Comparison of ENCODE assay signal across 10 cellular contexts in genomic region chr15:34621675-34622074, GRCh38. TPM values are rescaled to one million over a fixed set of nuclear protein-coding genes. Genes with fewer than 3 reads are reported as not detected.
DNase-seq lines count a peak whose midpoint lies in the region; ATAC-seq and TF ChIP-seq lines count a peak whose summit lies in the region.
"Had no signal": no experiment of that assay in that cellular context is flagged by ENCODE, and none has a peak within 500 bp of the region (broad histone marks: within the 10 kb centered on the region; RNA-seq: fewer than 3 reads in every experiment).

No MANE protein-coding gene starts in this region.

- POLR2A ChIA-PET in A673 (lab: Charles Lee; ENCODE audit: low non-redundant PET) (interaction anchor here (0.7 kb wide), 1 partner anchor 12 kb away, joined by 3 read pairs; no protein-coding TSS in a partner anchor), RWPE1 (lab: Yijun Ruan, JAX; ENCODE audit: low non-redundant PET) (no interaction called here)

- no peak overlapping the region for H3K27ac Mint-ChIP-seq in activated T-helper 17 cell treated with anti-CD3 and anti-CD28 coated beads, Interleukin-2, amount 50 U/mL, for 72 hours
- H3K27ac Mint-ChIP-seq: natural killer cell had no signal

- TF ChIP-seq CTCF in A673 (conservative IDR thresholded peaks at IDR 0.05; ENCODE audit: low read depth, low read length) = peak; percentile 73
- peak; percentile 4 for TF ChIP-seq CTCF in GM12865 (IDR thresholded peaks at IDR 0.05; ENCODE audit: insufficient read depth, low read depth, low read length, missing control alignments)
- TF ChIP-seq CTCF in RWPE1 (conservative IDR thresholded peaks at IDR 0.05; ENCODE audit: low read depth) = peak; percentile 54
- peak; percentile 50 for TF ChIP-seq CTCF in fibroblast of villous mesenchyme (IDR thresholded peaks at IDR 0.05; ENCODE audit: insufficient read depth, low read depth, low read length)

- ATAC-seq in HG02588 (IDR thresholded peaks at IDR 0.05; ENCODE audit: unreplicated experiment) (no peak), GM18520 (IDR thresholded peaks at IDR 0.05; ENCODE audit: unreplicated experiment) (no peak)
- no peak for ATAC-seq in activated T-helper 17 cell treated with anti-CD3 and anti-CD28 coated beads, Interleukin-2, amount 50 U/mL, for 72 hours (replicated peaks)

- no peaks in the 10 kb centered on the region for H3K36me3 ChIP-seq in A673 (ENCODE audit: insufficient read depth, low read length, poor library complexity, severe bottlenecking)

- intact Hi-C loops in A673 (cut with micrococcal nuclease; ENCODE audit: unreplicated experiment) = loop anchor here (1.0 kb wide), 1 partner anchor 299 kb away; no protein-coding TSS in a partner anchor

- DNase-seq in A673 (ENCODE audit: low spot score) = peak; percentile 66
- no peak for DNase-seq in GM12865 (ENCODE audit: low read depth)
- DNase-seq in RWPE1 (ENCODE audit: low spot score) = peak; percentile 10
- DNase-seq in fibroblast of villous mesenchyme (ENCODE audit: low read depth) = peak; percentile 48
- no peak for DNase-seq in RPMI8226
- DNase-seq: natural killer cell, T-helper 1 cell had no signal

- H3K36me3 Mint-ChIP-seq in activated T-helper 17 cell treated with anti-CD3 and anti-CD28 coated beads, Interleukin-2, amount 50 U/mL, for 72 hours (ENCODE audit: low read depth) = no peaks in the 10 kb centered on the region
- H3K36me3 Mint-ChIP-seq: natural killer cell had no signal

- H3K9me3 Mint-ChIP-seq in activated T-helper 17 cell treated with anti-CD3 and anti-CD28 coated beads, Interleukin-2, amount 50 U/mL, for 72 hours = no peaks in the 10 kb centered on the region
- H3K9me3 Mint-ChIP-seq: natural killer cell had no signal

- CTCF ChIA-PET in A673 (lab: Charles Lee) = interaction anchor here (1.0 to 2.2 kb wide), 4 partner anchors 87 to 348 kb away, joined by 3 to 10 read pairs (median 5); partner anchors contain the start of gene AQR
- CTCF ChIA-PET in RWPE1 (lab: Yijun Ruan, JAX) = interaction anchor here (0.6 to 1.0 kb wide), 9 partner anchors 27 to 651 kb away, joined by 3 to 6 read pairs (median 4); no protein-coding TSS in a partner anchor

- H3K4me3 Mint-ChIP-seq in activated T-helper 17 cell treated with anti-CD3 and anti-CD28 coated beads, Interleukin-2, amount 50 U/mL, for 72 hours = no peak overlapping the region
- H3K4me3 Mint-ChIP-seq: natural killer cell had no signal

- no TSS peak for BruUV-seq in A673 (replicated peaks; lab: Mats Ljungman, UMichigan)

- H3K4me1 Mint-ChIP-seq in activated T-helper 17 cell treated with anti-CD3 and anti-CD28 coated beads, Interleukin-2, amount 50 U/mL, for 72 hours = peaks cover 3% of the 10 kb centered on the region
- H3K4me1 Mint-ChIP-seq: natural killer cell had no signal

- H3K4me3 ChIP-seq in A673 (ENCODE audit: low read depth, low read length, poor library complexity, severe bottlenecking) (no peak overlapping the region), GM12865 (ENCODE audit: low read depth, low read length) (no peak overlapping the region), fibroblast of villous mesenchyme (ENCODE audit: low read depth, low read length) (no peak overlapping the region)

- H3K4me1 ChIP-seq in A673 (ENCODE audit: insufficient read depth, low read length, poor library complexity, severe bottlenecking) = peaks cover 20% of the 10 kb centered on the region

- peaks cover 28% of the 10 kb centered on the region for H3K27me3 Mint-ChIP-seq in activated T-helper 17 cell treated with anti-CD3 and anti-CD28 coated beads, Interleukin-2, amount 50 U/mL, for 72 hours

- H3K27me3 ChIP-seq in A673 (replicated peaks; ENCODE audit: insufficient read depth, low read depth, low read length, poor library complexity) = no peaks in the 10 kb centered on the region

- H3K27ac ChIP-seq in A673 (ENCODE audit: low read depth, low read length, poor library complexity, severe bottlenecking) (no peak overlapping the region), RWPE1 (no peak overlapping the region)

- no peaks in the 10 kb centered on the region for H3K9me3 ChIP-seq in A673 (ENCODE audit: low read depth, low read length, poor library complexity, severe bottlenecking)

RNA-seq across cellular contexts. Expression of gene GOLGA8B, which starts 38.2 kb away (rescaled TPM):
- total RNA-seq in A673 (2021) = 36.0 and 47.5 TPM in 2 replicates
- 32.9 and 33.7 TPM in 2 replicates for total RNA-seq in fibroblast of villous mesenchyme
- total RNA-seq in activated T-helper 17 cell treated with anti-CD3 and anti-CD28 coated beads, Interleukin-2, amount 50 U/mL, for 72 hours = 100 to 1,000 TPM; 202 to 437 TPM

Comparison
In these comparisons a context has a peak if more than half of its experiments do, and no peak if none do; other contexts are left out.
1. DNase-seq: peak in A673 (single experiment), RWPE1 (single experiment) and fibroblast of villous mesenchyme (single experiment); none in GM12865 (single experiment) and RPMI8226 (single experiment).
2. CTCF ChIP-seq: peak in every context shown above with its lines; median percentile 73 in A673; 54 in RWPE1; 50 in fibroblast of villous mesenchyme; 4 in GM12865.